10 cellular contexts compared by ENCODE assay signal in the genomic region with DNA sequence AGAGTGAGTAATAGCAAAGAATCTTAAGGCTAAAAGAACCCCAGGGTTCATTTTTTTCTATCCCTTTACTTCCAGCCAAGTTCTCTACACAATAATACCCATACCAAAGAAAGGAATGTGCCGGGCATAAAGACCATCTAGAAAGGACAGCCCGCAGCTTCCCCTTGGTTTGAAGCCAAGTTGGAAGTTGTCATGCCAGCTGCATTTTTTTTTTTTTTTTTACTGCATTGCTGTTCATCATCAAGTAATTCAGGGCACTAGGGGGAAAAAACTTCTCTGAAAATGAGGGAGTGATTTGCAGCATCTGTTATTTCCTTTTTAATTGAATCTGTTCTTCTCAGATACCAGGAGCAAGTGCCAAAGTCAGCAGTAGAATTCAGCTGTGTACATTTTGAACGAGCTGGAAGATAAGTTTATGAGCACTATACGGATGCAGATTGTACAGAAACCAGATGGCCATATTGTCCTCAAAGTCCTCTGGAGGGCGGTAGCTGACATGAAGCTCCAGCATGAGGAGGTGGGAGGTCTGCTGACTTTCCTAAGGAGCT. TPM values are rescaled to one million over a fixed set of nuclear protein-coding genes. Genes with fewer than 3 reads are reported as not detected.
DNase-seq lines count a peak whose midpoint lies in the region; ATAC-seq and TF ChIP-seq lines count a peak whose summit lies in the region.
"Had no signal": no experiment of that assay in that cellular context is flagged by ENCODE, and none has a peak within 500 bp of the region (broad histone marks: within the 10 kb centered on the region; RNA-seq: fewer than 3 reads in every experiment).

No MANE protein-coding gene starts in this region.

- no peaks in the 10 kb centered on the region for H3K27me3 ChIP-seq in CD8-positive, alpha-beta T cell (ENCODE audit: insufficient read depth, low read length)

- no peaks in the 10 kb centered on the region for H3K36me3 ChIP-seq in CD8-positive, alpha-beta T cell (ENCODE audit: insufficient read depth, low read length)

- no peaks in the 10 kb centered on the region for H3K27me3 Mint-ChIP-seq in memory B cell
- no peaks in the 10 kb centered on the region for H3K27me3 Mint-ChIP-seq in CD8-positive, alpha-beta T cell (ENCODE audit: low read depth)

- POLR2A ChIA-PET in CD8-positive, alpha-beta T cell (lab: Charles Lee) = interaction anchor here (0.5 to 1.4 kb wide), 4 partner anchors 10 to 31 kb away, joined by 3 to 5 read pairs (median 4); no protein-coding TSS in a partner anchor

- H3K9me3 Mint-ChIP-seq in memory B cell = no peaks in the 10 kb centered on the region
- no peaks in the 10 kb centered on the region for H3K9me3 Mint-ChIP-seq in CD8-positive, alpha-beta T cell

- peaks cover 18% of the 10 kb centered on the region for H3K4me1 Mint-ChIP-seq in memory B cell
- H3K4me1 Mint-ChIP-seq in CD8-positive, alpha-beta T cell (ENCODE audit: low read depth) = peaks cover 56% of the 10 kb centered on the region

- H3K4me1 ChIP-seq in CD8-positive, alpha-beta T cell (ENCODE audit: insufficient read depth, low read length) = peaks cover 19% of the 10 kb centered on the region

- intact Hi-C loops in CD8-positive, alpha-beta T cell (cut with DNase I, micrococcal nuclease) = no loop called here

- H3K4me3 ChIP-seq in CD8-positive, alpha-beta T cell (ENCODE audit: low read depth, low read length) = no peak overlapping the region

- peak; percentile 71 for DNase-seq in DMS 273 treated with DMSO at 0.1 percent for 48 hours (lab: John Stamatoyannopoulos, UW)
- DNase-seq in NCI-H1092 (lab: John Stamatoyannopoulos, UW) = peak; percentile 4
- DNase-seq in astrocyte of the hippocampus (ENCODE audit: low read depth, low spot score) = peak; percentile 71
- DNase-seq in memory B cell (ENCODE audit: low spot score in 2 of 2) = no peak
- DNase-seq in HCEC 1CT = no peak
- DNase-seq in NCI-H345 (lab: John Stamatoyannopoulos, UW) = no peak
- no peak for DNase-seq in caudate nucleus (lab: John Stamatoyannopoulos, UW)
- no peak for DNase-seq in CD8-positive, alpha-beta T cell
- DNase-seq: NCI-H187 treated with DMSO at 0.1 percent for 48 hours; stimulated activated naive CD4-positive, alpha-beta T cell had no signal

- CTCF ChIA-PET in CD8-positive, alpha-beta T cell (lab: Charles Lee) = interaction anchor here (1.0 to 1.9 kb wide), 6 partner anchors 12 to 70 kb away, joined by 3 to 8 read pairs (median 5); no protein-coding TSS in a partner anchor

- no peak for TF ChIP-seq CTCF in CD8-positive, alpha-beta T cell (IDR thresholded peaks at IDR 0.05)

- ATAC-seq in memory B cell (ENCODE audit: low read depth) = no peak
- ATAC-seq in CD8-positive, alpha-beta T cell = no peak

- no peak overlapping the region for H3K27ac ChIP-seq in caudate nucleus (ENCODE audit: low read depth, low read length)
- H3K27ac ChIP-seq in CD8-positive, alpha-beta T cell (ENCODE audit: low read depth, low read length) = no peak overlapping the region

- no peaks in the 10 kb centered on the region for H3K36me3 Mint-ChIP-seq in memory B cell
- H3K36me3 Mint-ChIP-seq in CD8-positive, alpha-beta T cell = peaks cover 13% of the 10 kb centered on the region

- H3K4me3 Mint-ChIP-seq in memory B cell = no peak overlapping the region
- H3K4me3 Mint-ChIP-seq in CD8-positive, alpha-beta T cell = no peak overlapping the region

- H3K9me3 ChIP-seq in CD8-positive, alpha-beta T cell (ENCODE audit: low read length) = no peaks in the 10 kb centered on the region

- H3K27ac Mint-ChIP-seq in memory B cell = peak overlapping the region; percentile 76
- H3K27ac Mint-ChIP-seq in CD8-positive, alpha-beta T cell = no peak overlapping the region

RNA-seq across cellular contexts. Expression of gene UBASH3B, which starts 56.4 kb away (rescaled TPM):
- 10 to 100 TPM; 16.7 to 19.3 TPM for total RNA-seq in CD8-positive, alpha-beta T cell

Comparison
In these comparisons a context has a peak if more than half of its experiments do, and no peak if none do; other contexts are left out.
1. DNase-seq: peak in DMS 273 treated with DMSO at 0.1 percent for 48 hours (single experiment), NCI-H1092 (single experiment) and astrocyte of the hippocampus (single experiment); none in memory B cell (0 of 2), HCEC 1CT (single experiment), NCI-H345 (single experiment), caudate nucleus (0 of 61) and CD8-positive, alpha-beta T cell (0 of 7).